21 cellular contexts compared by ENCODE assay signal in the genomic region with DNA sequence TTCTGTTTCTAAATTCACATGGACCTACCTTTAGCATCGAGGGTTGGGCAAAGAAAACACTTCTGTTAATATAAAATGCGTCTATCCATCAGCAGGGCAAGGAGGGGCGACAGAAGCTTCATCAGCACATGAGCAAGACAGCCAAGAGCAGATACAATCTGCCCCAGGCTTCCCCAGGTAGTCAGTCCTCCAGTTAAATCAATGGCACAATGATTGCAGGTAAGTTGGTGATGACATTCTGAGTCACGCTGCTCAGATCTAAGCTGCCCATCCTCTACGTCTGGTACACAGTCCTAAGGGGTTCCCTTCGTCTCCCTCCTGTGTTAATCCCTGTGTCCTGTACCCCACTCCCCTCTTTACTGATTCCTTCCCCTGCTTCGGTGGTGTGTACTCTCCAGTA. TPM values are rescaled to one million over a fixed set of nuclear protein-coding genes. Genes with fewer than 3 reads are reported as not detected.
DNase-seq lines count a peak whose midpoint lies in the region; ATAC-seq and TF ChIP-seq lines count a peak whose summit lies in the region.
"Had no signal": no experiment of that assay in that cellular context is flagged by ENCODE, and none has a peak within 500 bp of the region (broad histone marks: within the 10 kb centered on the region; RNA-seq: fewer than 3 reads in every experiment).

No MANE protein-coding gene starts in this region.

- H3K14ac ChIP-seq in H9 (ENCODE audit: insufficient read depth, low read length) (no peak overlapping the region), mesenchymal stem cell (ENCODE audit: low read length in 2 of 2) (no peak overlapping the region)

- no peaks in the 10 kb centered on the region for H3K9me3 ChIP-seq in H9 (ENCODE audit: control insufficient read depth, low read depth, low read length)
- H3K9me3 ChIP-seq in PC-9 (ENCODE audit: insufficient read depth, low read depth): no peaks in the 10 kb centered on the region
- no peaks in the 10 kb centered on the region for H3K9me3 ChIP-seq in mesenchymal stem cell (ENCODE audit: control insufficient read depth, low read length)
- no peaks in the 10 kb centered on the region for H3K9me3 ChIP-seq in body of pancreas
- H3K9me3 ChIP-seq: SJCRH30 had no signal

- H3K23ac ChIP-seq in H9 (ENCODE audit: insufficient read length, low read depth, low read length) (no peak overlapping the region), mesenchymal stem cell (ENCODE audit: low read length in 2 of 2) (no peak overlapping the region)

- TF ChIP-seq CTCF in H9 (conservative IDR thresholded peaks at IDR 0.05) (no peak), PC-9 (conservative IDR thresholded peaks at IDR 0.05) (no peak), endothelial cell (IDR thresholded peaks at IDR 0.05; ENCODE audit: unreplicated experiment) (no peak), body of pancreas (IDR thresholded peaks at IDR 0.05) (no peak)

- CTCF ChIA-PET in PC-9 (lab: Charles Lee): interaction anchor here (0.6 kb wide), 1 partner anchor 948 kb away, joined by 3 read pairs; no protein-coding TSS in a partner anchor

- H3K9me2 ChIP-seq in PC-9 (ENCODE audit: insufficient read depth): no peaks in the 10 kb centered on the region

- BruUV-seq in PC-9 (replicated peaks; lab: Mats Ljungman, UMichigan): no TSS peak

- no peaks in the 10 kb centered on the region for H3K9me3 Mint-ChIP-seq in H9
- no peaks in the 10 kb centered on the region for H3K9me3 Mint-ChIP-seq in endothelial cell (ENCODE audit: unreplicated experiment)
- H3K9me3 Mint-ChIP-seq: CD14-positive monocyte, GM23338 had no signal

- H2BK5ac ChIP-seq in H9 (ENCODE audit: insufficient read length, low read length): no peak overlapping the region
- no peak overlapping the region for H2BK5ac ChIP-seq in mesenchymal stem cell (ENCODE audit: low read depth, low read length, poor library complexity, severe bottlenecking)

- H2BK15ac ChIP-seq in H9 (ENCODE audit: low read depth, low read length) (no peak overlapping the region), mesenchymal stem cell (ENCODE audit: low read depth, poor library complexity, severe bottlenecking) (no peak overlapping the region)

- H3K36me3 Mint-ChIP-seq in H9 (ENCODE audit: insufficient read depth in 1 of 3, low read depth in 3 of 3) (peaks cover 2 to 15% (median 13%) of the 10 kb centered on the region in 3 experiments; a peak in 5 of 7 replicates), endothelial cell (ENCODE audit: low read depth, unreplicated experiment) (no peaks in the 10 kb centered on the region)
- H3K36me3 Mint-ChIP-seq: CD14-positive monocyte had no signal

- no peaks in the 10 kb centered on the region for H3K27me3 ChIP-seq in H9 (ENCODE audit: insufficient read depth, low read length)
- H3K27me3 ChIP-seq in PC-9 (ENCODE audit: insufficient read depth, low read depth): no peaks in the 10 kb centered on the region
- H3K27me3 ChIP-seq in mesenchymal stem cell (ENCODE audit: control insufficient read depth in 1 of 2, insufficient read depth in 1 of 2, low read length in 2 of 2): peaks cover 0 to 20% of the 10 kb centered on the region in 2 experiments
- H3K27me3 ChIP-seq in body of pancreas: no peaks in the 10 kb centered on the region
- H3K27me3 ChIP-seq: SJCRH30 had no signal

- H3K27ac ChIP-seq in H9 (ENCODE audit: insufficient read length, low read depth, low read length) (no peak overlapping the region), PC-9 (peak overlapping the region; percentile 14), mesenchymal stem cell (ENCODE audit: low read length, poor library complexity, severe bottlenecking) (no peak overlapping the region), body of pancreas (no peak overlapping the region)
- H3K27ac ChIP-seq: SJCRH30 had no signal

- H2BK12ac ChIP-seq in H9 (ENCODE audit: insufficient read length, low read depth, low read length) (no peak overlapping the region), mesenchymal stem cell (ENCODE audit: low read length in 2 of 2) (no peak overlapping the region)

- H3K56ac ChIP-seq in H9 (ENCODE audit: insufficient read length, low read depth, low read length): no peak overlapping the region

- POLR2A ChIA-PET in PC-9 (lab: Charles Lee; ENCODE audit: unreplicated experiment): no interaction called here

- H3K4me1 ChIP-seq in H9 (ENCODE audit: insufficient read depth, low read length) (peaks cover 2% of the 10 kb centered on the region; the same call in 1 of the 2 replicates), PC-9 (replicated peaks; ENCODE audit: insufficient read depth) (peaks cover 13% of the 10 kb centered on the region; the same call in 1 of the 2 replicates), mesenchymal stem cell (ENCODE audit: control insufficient read depth, insufficient read depth, low read depth, low read length) (peaks cover 9% of the 10 kb centered on the region), body of pancreas (no peaks in the 10 kb centered on the region)
- H3K4me1 ChIP-seq: SJCRH30 had no signal

- H3K4me3 Mint-ChIP-seq in H9 (no peak overlapping the region), endothelial cell (ENCODE audit: unreplicated experiment) (no peak overlapping the region)
- H3K4me3 Mint-ChIP-seq: B cell, CD14-positive monocyte, GM23338 had no signal

- peaks cover 7% of the 10 kb centered on the region for H3K79me1 ChIP-seq in H9 (ENCODE audit: insufficient read depth, low read depth, low read length, poor library complexity, severe bottlenecking)
- H3K79me1 ChIP-seq in mesenchymal stem cell (replicated peaks; ENCODE audit: low read length, poor library complexity, severe bottlenecking): peaks cover 37% of the 10 kb centered on the region

- H3K4me2 ChIP-seq in H9 (ENCODE audit: insufficient read depth, insufficient read length, low read length) (no peak overlapping the region), PC-9 (0 out of 2 replicates have a peak overlapping the region, but pooled peaks have one; percentile 7), mesenchymal stem cell (ENCODE audit: low read length, poor library complexity, severe bottlenecking) (no peak overlapping the region)
- H3K4me2 ChIP-seq: GM23338 had no signal

- H2BK20ac ChIP-seq in H9 (ENCODE audit: low read depth, low read length, poor library complexity, severe bottlenecking): no peak overlapping the region

- no peak overlapping the region for H2AFZ ChIP-seq in H9 (ENCODE audit: low read length)
- no peak overlapping the region for H2AFZ ChIP-seq in PC-9
- H2AFZ ChIP-seq in mesenchymal stem cell (ENCODE audit: low read depth, low read length): no peak overlapping the region
- H2AFZ ChIP-seq: GM23338 had no signal

- ATAC-seq in body of pancreas: no peak
- no peak for ATAC-seq in GM18502 (IDR thresholded peaks at IDR 0.05; ENCODE audit: poor library complexity, unreplicated experiment)
- no peak for ATAC-seq in HG02870 (IDR thresholded peaks at IDR 0.05; ENCODE audit: unreplicated experiment)
- ATAC-seq: K562 had no signal

- H3K4ac ChIP-seq in H9 (ENCODE audit: low read depth, low read length) (no peak overlapping the region), mesenchymal stem cell (ENCODE audit: low read depth in 1 of 2, low read length in 2 of 2) (no peak overlapping the region)

- no peak for TF ChIP-seq POLR2A in body of pancreas (IDR thresholded peaks at IDR 0.05)

- DNase-seq in H9 (no peak), PC-9 (peak; percentile 29 to 70), endothelial cell (ENCODE audit: low spot score) (no peak), mesenchymal stem cell (no peak), activated gamma-delta T cell (lab: John Stamatoyannopoulos, UW) (no peak), body of pancreas (no peak)
- DNase-seq: GDM1, HCEC 1CT, NCI-H1092, NCI-H1436, NCI-H187 treated with DMSO at 0.1 percent for 48 hours, NCI-H2107, NCI-H446 treated with DMSO at 0.1 percent for 48 hours, NCI-H526 treated with DMSO at 0.1 percent for 48 hours, SJCRH30 had no signal

- no peaks in the 10 kb centered on the region for H3K23me2 ChIP-seq in H9 (ENCODE audit: insufficient read length, low read depth, low read length, poor library complexity, severe bottlenecking)

- no peaks in the 10 kb centered on the region for H3K79me2 ChIP-seq in H9 (ENCODE audit: insufficient read depth, low read length)
- peaks cover 43% of the 10 kb centered on the region for H3K79me2 ChIP-seq in PC-9 (ENCODE audit: low read depth)

- WGBS in H9 (ENCODE audit: extremely low coverage, insufficient read length, low lambda C conversion rate): no CpG with 5 or more reads among the region's 7 CpGs
- 80% methylated on average over 7 of the region's 7 CpGs for WGBS in mesenchymal stem cell
- WGBS in body of pancreas, 2 donors: 90 to 93% methylated on average over 7 of the region's 7 CpGs

- H3K9ac ChIP-seq in H9 (ENCODE audit: extremely low read depth, insufficient read length, low read length) (no peak overlapping the region), mesenchymal stem cell (ENCODE audit: low read length) (no peak overlapping the region)

- H4K20me1 ChIP-seq in H9 (ENCODE audit: control insufficient read depth, insufficient read depth, insufficient read length) (no peaks in the 10 kb centered on the region), PC-9 (ENCODE audit: insufficient read depth) (peaks cover 9% of the 10 kb centered on the region; the same call in 1 of the 2 replicates)

- peak overlapping the region in 2 of 3 experiments; percentile 33 to 51; a peak in 2 of 7 replicates for H3K27ac Mint-ChIP-seq in H9
- H3K27ac Mint-ChIP-seq in endothelial cell (ENCODE audit: unreplicated experiment): peak overlapping the region; percentile 18
- H3K27ac Mint-ChIP-seq: B cell, CD14-positive monocyte, GM23338 had no signal

- H3K36me3 ChIP-seq in PC-9 (ENCODE audit: low read depth) (peaks cover 4% of the 10 kb centered on the region; the same call in 1 of the 2 replicates), mesenchymal stem cell (ENCODE audit: control insufficient read depth in 1 of 2, insufficient read depth in 2 of 2, low read depth in 1 of 2, low read length in 2 of 2) (no peaks in the 10 kb centered on the region), body of pancreas (replicated peaks in 1 of 2; ENCODE audit: insufficient read depth in 1 of 2, low read depth in 2 of 2) (no peaks in the 10 kb centered on the region)
- H3K36me3 ChIP-seq: SJCRH30 had no signal

- no peak overlapping the region for H2AK5ac ChIP-seq in H9 (ENCODE audit: insufficient read length, low read length)
- peak overlapping the region; percentile 29 for H2AK5ac ChIP-seq in mesenchymal stem cell (ENCODE audit: low read length, severe bottlenecking)

- H3K4me3 ChIP-seq in PC-9: no peak overlapping the region
- no peak overlapping the region for H3K4me3 ChIP-seq in mesenchymal stem cell (ENCODE audit: insufficient read depth in 1 of 2, low read depth in 1 of 2, low read length in 2 of 2)
- H3K4me3 ChIP-seq in body of pancreas: no peak overlapping the region
- H3K4me3 ChIP-seq: GM23338, K562, SJCRH30 had no signal

- H3F3A ChIP-seq in PC-9 (ENCODE audit: insufficient read depth, low read depth): peaks cover 9% of the 10 kb centered on the region; the same call in 1 of the 2 replicates

- intact Hi-C loops in PC-9 (cut with micrococcal nuclease; ENCODE audit: unreplicated experiment): no loop called here
- intact Hi-C loops in body of pancreas (cut with DNase I): no loop called here

- H4K8ac ChIP-seq in H9 (replicated peaks; ENCODE audit: insufficient read length, low read depth, low read length) (no peak overlapping the region), mesenchymal stem cell (ENCODE audit: low read length) (no peak overlapping the region)

- H4K91ac ChIP-seq in H9 (ENCODE audit: insufficient read length, low read depth, low read length): no peak overlapping the region
- no peak overlapping the region for H4K91ac ChIP-seq in mesenchymal stem cell (ENCODE audit: low read length)

- H3T11ph ChIP-seq in H9 (ENCODE audit: low read length): no peak overlapping the region

- H4K5ac ChIP-seq in H9 (ENCODE audit: insufficient read length, low read depth, low read length): no peak overlapping the region

- H3K27me3 Mint-ChIP-seq in H9 (ENCODE audit: low read depth) (no peaks in the 10 kb centered on the region), endothelial cell (ENCODE audit: unreplicated experiment) (no peaks in the 10 kb centered on the region)
- H3K27me3 Mint-ChIP-seq: B cell had no signal

- peaks cover 30 to 32% of the 10 kb centered on the region in 2 experiments for H3K4me1 Mint-ChIP-seq in H9
- peaks cover 16% of the 10 kb centered on the region for H3K4me1 Mint-ChIP-seq in endothelial cell (ENCODE audit: unreplicated experiment)
- H3K4me1 Mint-ChIP-seq: B cell, CD14-positive monocyte had no signal

- no peak overlapping the region for H3K18ac ChIP-seq in H9 (ENCODE audit: insufficient read length, low read depth, low read length)
- H3K18ac ChIP-seq in mesenchymal stem cell (ENCODE audit: low read depth in 1 of 2, low read length in 2 of 2): no peak overlapping the region

- H2BK120ac ChIP-seq in H9 (ENCODE audit: low read depth, low read length, poor library complexity, severe bottlenecking): no peak overlapping the region
- H2BK120ac ChIP-seq in mesenchymal stem cell (ENCODE audit: low read depth, low read length): no peak overlapping the region

RNA-seq across cellular contexts. Expression of gene MAP3K9, which starts 38.8 kb away (rescaled TPM):
- total RNA-seq in H9 (2021) (18.3 and 20.0 TPM in 2 replicates), PC-9 (2021) (21.4 and 25.0 TPM in 2 replicates), endothelial cell (ENCODE audit: unreplicated experiment) (8.6 TPM), body of pancreas (10 to 100 TPM in 1 of 2 donors, 1 to 10 TPM in 1; 5.4 to 10.9 TPM)
- polyA plus RNA-seq in mesenchymal stem cell (2013, experiment 1 of 2): 0.41 TPM
- polyA plus RNA-seq in mesenchymal stem cell (2013, experiment 2 of 2): 0.45 TPM
- polyA plus RNA-seq: CD14-positive monocyte had no signal

Comparison
In these comparisons a context has a peak if more than half of its experiments do, and no peak if none do; other contexts are left out.
1. DNase-seq: peak in PC-9 (2 of 2); none in H9 (single experiment), endothelial cell (single experiment), mesenchymal stem cell (single experiment), activated gamma-delta T cell (single experiment) and body of pancreas (0 of 4).